In genomic region chr22:50583294-50583865, GRCh38 we compare ENCODE assay signal across 8 cellular contexts. TPM values are rescaled to one million over a fixed set of nuclear protein-coding genes. Genes with fewer than 3 reads are reported as not detected.
DNase-seq lines count a peak whose midpoint lies in the region; ATAC-seq and TF ChIP-seq lines count a peak whose summit lies in the region.

No MANE protein-coding gene starts in this region.

- ATAC-seq in GM18520 (IDR thresholded peaks at IDR 0.05; ENCODE audit: unreplicated experiment) = peak; percentile 10
- peak; percentile 16 for ATAC-seq in HG02588 (IDR thresholded peaks at IDR 0.05; ENCODE audit: unreplicated experiment)
- peak; percentile 53 for ATAC-seq in SK-N-SH treated with all-trans-retinoic acid at 6 μM for 48 hours
- peak; percentile 43 for ATAC-seq in foreskin keratinocyte

- DNase-seq in foreskin keratinocyte = no peak
- no peak for DNase-seq in progenitor cell of endocrine pancreas (ENCODE audit: low spot score, unreplicated experiment)
- DNase-seq in NCI-H1417 treated with DMSO at 0.1 percent for 48 hours (lab: John Stamatoyannopoulos, UW) = no peak
- DNase-seq in foreskin melanocyte = no peak
- no peak for DNase-seq in iPS-NIHi7 (ENCODE audit: extremely low spot score)

- peaks cover 3% of the 10 kb centered on the region for H3K4me1 ChIP-seq in foreskin keratinocyte

- TF ChIP-seq CTCF in foreskin keratinocyte (conservative IDR thresholded peaks at IDR 0.05) (peak; percentile 5), progenitor cell of endocrine pancreas (IDR thresholded peaks at IDR 0.05; ENCODE audit: unreplicated experiment) (no peak)

- peak overlapping the region; percentile 77 for H3K4me3 Mint-ChIP-seq in progenitor cell of endocrine pancreas (ENCODE audit: low read depth)

- H3K27ac ChIP-seq in foreskin keratinocyte = peak overlapping the region; percentile 1

- peaks cover 5% of the 10 kb centered on the region for H3K4me1 Mint-ChIP-seq in progenitor cell of endocrine pancreas (ENCODE audit: low read depth)

- no peaks in the 10 kb centered on the region for H3K9me3 Mint-ChIP-seq in progenitor cell of endocrine pancreas (ENCODE audit: low read depth)

- peaks cover 6% of the 10 kb centered on the region for H3K27me3 Mint-ChIP-seq in progenitor cell of endocrine pancreas

- peak overlapping the region; percentile 77 for H3K27ac Mint-ChIP-seq in progenitor cell of endocrine pancreas

- peaks cover 1% of the 10 kb centered on the region for H3K27me3 ChIP-seq in foreskin keratinocyte

- H3K36me3 Mint-ChIP-seq in progenitor cell of endocrine pancreas (ENCODE audit: insufficient read depth) = peaks cover 3% of the 10 kb centered on the region

TF ChIP-seq in SK-N-SH treated with all-trans-retinoic acid at 6 μM for 48 hours, 23 proteins besides CTCF, POLR2A, EP300 and RAD21:
- no peak for TF ChIP-seq CREB5 (CRISPR knock-in tag; IDR thresholded peaks at IDR 0.05; ENCODE audit: low read depth)
- TF ChIP-seq TOX (CRISPR knock-in tag; IDR thresholded peaks at IDR 0.05; ENCODE audit: borderline replicate concordance) = no peak
- no peak for TF ChIP-seq ZFP30 (CRISPR knock-in tag; IDR thresholded peaks at IDR 0.05)
- no peak for TF ChIP-seq TSHZ2 (CRISPR knock-in tag; IDR thresholded peaks at IDR 0.05)
- TF ChIP-seq PATZ1 (CRISPR knock-in tag; IDR thresholded peaks at IDR 0.05; ENCODE audit: borderline replicate concordance) = no peak
- TF ChIP-seq ARNTL (CRISPR knock-in tag; IDR thresholded peaks at IDR 0.05; ENCODE audit: borderline replicate concordance, low read depth) = no peak
- TF ChIP-seq ZNF565 (CRISPR knock-in tag; conservative IDR thresholded peaks at IDR 0.05; ENCODE audit: low read depth) = no peak
- no peak for TF ChIP-seq ZC3H10 (CRISPR knock-in tag; IDR thresholded peaks at IDR 0.05)
- TF ChIP-seq OSR1 (CRISPR knock-in tag; IDR thresholded peaks at IDR 0.05) = no peak
- no peak for TF ChIP-seq ZNF8 (CRISPR knock-in tag; IDR thresholded peaks at IDR 0.05)
- TF ChIP-seq POU6F1 (CRISPR knock-in tag; IDR thresholded peaks at IDR 0.05; ENCODE audit: borderline replicate concordance, low read depth) = no peak

RNA-seq across cellular contexts. Expression of gene CHKB, which starts 0.7 kb away (rescaled TPM):
- total RNA-seq in foreskin keratinocyte (56.2 and 57.3 TPM in 2 replicates), progenitor cell of endocrine pancreas (124 and 132 TPM in 2 replicates)
- 59.6 and 60.5 TPM in 2 replicates for polyA plus RNA-seq in foreskin keratinocyte

RNA-seq across cellular contexts. Expression of gene CPT1B, which starts 5.2 kb away (rescaled TPM):
- 5.9 and 7.4 TPM in 2 replicates for total RNA-seq in foreskin keratinocyte
- 4.7 and 6.0 TPM in 2 replicates for polyA plus RNA-seq in foreskin keratinocyte
- 129 and 136 TPM in 2 replicates for total RNA-seq in progenitor cell of endocrine pancreas

RNA-seq across cellular contexts. Expression of gene MAPK8IP2, which starts 17.2 kb away (rescaled TPM):
- total RNA-seq in foreskin keratinocyte (0.24 and 0.28 TPM in 2 replicates), progenitor cell of endocrine pancreas (6.4 and 7.7 TPM in 2 replicates)
- 0.30 and 0.31 TPM in 2 replicates for polyA plus RNA-seq in foreskin keratinocyte

RNA-seq across cellular contexts. Expression of gene SYCE3, which starts 20.7 kb away (rescaled TPM):
- 0.41 TPM in 1 of 2 replicates, not detected in the other for total RNA-seq in foreskin keratinocyte
- polyA plus RNA-seq in foreskin keratinocyte = 0.34 and 0.46 TPM in 2 replicates
- not detected in 2 replicates for total RNA-seq in progenitor cell of endocrine pancreas

RNA-seq across cellular contexts. Expression of gene KLHDC7B, which starts 37.7 kb away (rescaled TPM):
- total RNA-seq in foreskin keratinocyte (not detected in 2 replicates), progenitor cell of endocrine pancreas (not detected in 2 replicates)
- 0.02 TPM in 1 of 2 replicates, not detected in the other for polyA plus RNA-seq in foreskin keratinocyte

Comparison
In these comparisons a context has a peak if more than half of its experiments do, and no peak if none do; other contexts are left out.
1. RNA of gene CPT1B, which starts 5.2 kb away (total RNA-seq): 129 to 136 TPM in progenitor cell of endocrine pancreas; 5.9 to 7.4 TPM in foreskin keratinocyte; every median in the first group is over 10 times any median in the second.
2. Peak in every context shown above with its lines, with median percentiles within 50 percentile points of each other: ATAC-seq.